12 cellular contexts compared by ENCODE assay signal in genomic region chr16:58854392-58854791, GRCh38.
A peak's percentile ranks its signal among the peaks of the same experiment; 100 is the strongest.
DNase-seq lines count a peak whose midpoint lies in the region; ATAC-seq and TF ChIP-seq lines count a peak whose summit lies in the region.
"Had no signal": no experiment of that assay in that cellular context is flagged by ENCODE, and none has a peak within 500 bp of the region (broad histone marks: within the 10 kb centered on the region; RNA-seq: fewer than 3 reads in every experiment).

No MANE protein-coding gene starts in this region.

- DNase-seq in GM06990 (ENCODE audit: extremely low read depth, insufficient read length) (peak; percentile 45), ecto neural progenitor cell (ENCODE audit: low spot score) (no peak), germinal center (ENCODE audit: low spot score) (no peak), A172 (ENCODE audit: low spot score) (no peak), aorta (no peak)
- DNase-seq: activated T-cell treated with anti-CD3 and anti-CD28 coated beads, Interleukin-2, amount 50 U/mL, for 72 hours; WERI-Rb-1 had no signal

- H3K27me3 ChIP-seq in GM06990 (replicated peaks; ENCODE audit: control insufficient read depth, insufficient read depth, low read length) = no peaks in the 10 kb centered on the region
- no peaks in the 10 kb centered on the region for H3K27me3 ChIP-seq in aorta (ENCODE audit: control insufficient read depth in 1 of 2, insufficient read depth in 2 of 2, low read length in 1 of 2)

- intact Hi-C loops in aorta (cut with DNase I) = no loop called here

- H3K9me3 ChIP-seq in aorta (ENCODE audit: control insufficient read depth, low read length) = no peaks in the 10 kb centered on the region

- no peak for TF ChIP-seq CTCF in GM06990 (IDR thresholded peaks at IDR 0.05; ENCODE audit: insufficient read depth, low read length, poor library complexity, severe bottlenecking)

- no peak overlapping the region for H3K27ac ChIP-seq in aorta (ENCODE audit: low read depth in 1 of 2, low read length in 2 of 2)
- H3K27ac ChIP-seq: KMS-11, WERI-Rb-1 had no signal

- WGBS in aorta, 2 donors = 51 to 65% methylated on average over 3 of the region's 3 CpGs

- H3K36me3 ChIP-seq in GM06990 (ENCODE audit: control insufficient read depth, insufficient read depth, low read length) (no peaks in the 10 kb centered on the region), aorta (ENCODE audit: control insufficient read depth in 1 of 2, insufficient read depth in 2 of 2, low read length in 1 of 2) (no peaks in the 10 kb centered on the region)
- H3K36me3 ChIP-seq: WERI-Rb-1 had no signal

- H3K4me1 ChIP-seq in aorta (ENCODE audit: control insufficient read depth in 1 of 2, insufficient read depth in 2 of 2, low read length in 2 of 2) = no peaks in the 10 kb centered on the region

- H3K4me3 ChIP-seq in GM06990 (replicated peaks; ENCODE audit: low read depth, low read length) = no peak overlapping the region
- H3K4me3 ChIP-seq in aorta (ENCODE audit: low read length in 2 of 2) = no peak overlapping the region

- peak; percentile 67 for ATAC-seq in GM19043 (IDR thresholded peaks at IDR 0.05; ENCODE audit: low read depth, unreplicated experiment)
- ATAC-seq in HG02642 (IDR thresholded peaks at IDR 0.05; ENCODE audit: poor library complexity, unreplicated experiment) = peak; percentile 66
- ATAC-seq in HG03442 (IDR thresholded peaks at IDR 0.05; ENCODE audit: unreplicated experiment) = peak; percentile 81
- no peak for ATAC-seq in aorta (ENCODE audit: low FRiP score)
- ATAC-seq: activated T-cell treated with anti-CD3 and anti-CD28 coated beads, Interleukin-2, amount 50 U/mL, for 72 hours; esophagus mucosa had no signal
